20 cellular contexts compared by ENCODE assay signal in genomic region chr10:124665558-124665957, GRCh38.
A peak's percentile ranks its signal among the peaks of the same experiment; 100 is the strongest.
DNase-seq lines count a peak whose midpoint lies in the region; FAIRE-seq and TF ChIP-seq lines count a peak whose summit lies in the region.
"Had no signal": no experiment of that assay in that cellular context is flagged by ENCODE, and none has a peak within 500 bp of the region (broad histone marks: within the 10 kb centered on the region; RNA-seq: fewer than 3 reads in every experiment).

No MANE protein-coding gene starts in this region.

- POLR2A ChIA-PET in CD8-positive, alpha-beta memory T cell (lab: Charles Lee), result no interaction called here

- CTCF ChIA-PET in CD8-positive, alpha-beta memory T cell (lab: Charles Lee), result interaction anchor here (1.1 to 1.9 kb wide), 3 partner anchors 29 to 76 kb away, joined by 3 to 6 read pairs (median 4); no protein-coding TSS in a partner anchor

- no peaks in the 10 kb centered on the region for H3K27me3 Mint-ChIP-seq in CD8-positive, alpha-beta memory T cell
- no peaks in the 10 kb centered on the region for H3K27me3 Mint-ChIP-seq in HFFc6 (ENCODE audit: insufficient read depth)
- H3K27me3 Mint-ChIP-seq: dendritic cell treated with granulocyte-macrophage colony-stimulating factor and Interleukin-4, amounts not matched to agents 40 ng/mL and 50 ng/mL, for 4 days had no signal

- H2AFZ ChIP-seq in osteoblast (ENCODE audit: low read length), result no peak overlapping the region
- H2AFZ ChIP-seq: neural progenitor cell had no signal

- H3K36me3 Mint-ChIP-seq in CD8-positive, alpha-beta memory T cell, result peaks cover 0 to 54% (median 6%) of the 10 kb centered on the region in 3 donors
- H3K36me3 Mint-ChIP-seq in HFFc6 (ENCODE audit: low read depth), result no peaks in the 10 kb centered on the region
- H3K36me3 Mint-ChIP-seq: neural progenitor cell had no signal

- peaks cover 60% of the 10 kb centered on the region for H3K4me1 ChIP-seq in CD8-positive, alpha-beta memory T cell (ENCODE audit: insufficient read depth, low read length)
- H3K4me1 ChIP-seq in osteoblast (ENCODE audit: insufficient read depth, low read length) (peaks cover 5% of the 10 kb centered on the region), BE2C (peaks cover 3% of the 10 kb centered on the region; the same call in 1 of the 2 replicates)
- H3K4me1 ChIP-seq: breast epithelium had no signal

- H3K27me3 ChIP-seq in CD8-positive, alpha-beta memory T cell (ENCODE audit: insufficient read depth, low read length, poor library complexity, severe bottlenecking), result no peaks in the 10 kb centered on the region
- H3K27me3 ChIP-seq in bronchial epithelial cell (ENCODE audit: control insufficient read depth, insufficient read depth, low read length) (no peaks in the 10 kb centered on the region), osteoblast (ENCODE audit: insufficient read depth, low read length) (no peaks in the 10 kb centered on the region), BE2C (no peaks in the 10 kb centered on the region)
- H3K27me3 ChIP-seq: breast epithelium, MG63, neural progenitor cell had no signal

- H3K27ac ChIP-seq in CD8-positive, alpha-beta memory T cell (ENCODE audit: low read depth, low read length), result no peak overlapping the region
- H3K27ac ChIP-seq in osteoblast (ENCODE audit: low read depth, low read length), result peak overlapping the region; percentile 25
- H3K27ac ChIP-seq: breast epithelium, neural progenitor cell had no signal

- no peak overlapping the region for H3K4me2 ChIP-seq in osteoblast (ENCODE audit: insufficient read depth, low read length)
- H3K4me2 ChIP-seq: neural progenitor cell had no signal

- H3K9me3 Mint-ChIP-seq in CD8-positive, alpha-beta memory T cell, result no peaks in the 10 kb centered on the region
- no peaks in the 10 kb centered on the region for H3K9me3 Mint-ChIP-seq in HFFc6
- H3K9me3 Mint-ChIP-seq: activated T-helper 2 cell treated with anti-CD3 and anti-CD28 coated beads, Interferon-gamma antibody, Interleukin-2, Interleukin-4, amounts not matched to agents 10 μg/mL and 5 μg/mL and 100 μg/mL, durations not matched to agents 14 hours and 24 hours and 36 hours; dendritic cell treated with granulocyte-macrophage colony-stimulating factor and Interleukin-4, amounts not matched to agents 40 ng/mL and 50 ng/mL, for 4 days; neural progenitor cell had no signal

- no peak overlapping the region for H3K4me3 ChIP-seq in CD8-positive, alpha-beta memory T cell (ENCODE audit: low read length)
- H3K4me3 ChIP-seq in bronchial epithelial cell (ENCODE audit: low read depth, low read length) (no peak overlapping the region), osteoblast (ENCODE audit: insufficient read depth, low read length) (no peak overlapping the region), BE2C (ENCODE audit: low read depth, low read length) (no peak overlapping the region)
- H3K4me3 ChIP-seq: breast epithelium, MG63, neural progenitor cell had no signal

- no peaks in the 10 kb centered on the region for H3K9me3 ChIP-seq in CD8-positive, alpha-beta memory T cell (ENCODE audit: low read length)
- no peaks in the 10 kb centered on the region for H3K9me3 ChIP-seq in osteoblast (ENCODE audit: low read depth, low read length)
- H3K9me3 ChIP-seq in BE2C, result no peaks in the 10 kb centered on the region
- H3K9me3 ChIP-seq: breast epithelium, MG63 had no signal

- H3K79me2 ChIP-seq in osteoblast (ENCODE audit: insufficient read depth, low read length), result peaks cover 2% of the 10 kb centered on the region

- peak; percentile 72 for FAIRE-seq in bronchial epithelial cell (lab: Jason Lieb, UNC)
- FAIRE-seq: D721Med, GM12891 had no signal

- TF ChIP-seq CTCF in HFFc6 (IDR thresholded peaks at IDR 0.05) (no peak), bronchial epithelial cell (IDR thresholded peaks at IDR 0.05; ENCODE audit: insufficient read depth, low read length, severe bottlenecking) (no peak), osteoblast (IDR thresholded peaks at IDR 0.05; ENCODE audit: extremely low read depth, low read depth, low read length) (no peak), BE2C (IDR thresholded peaks at IDR 0.05; ENCODE audit: low read depth, low read length) (no peak)

- H4K20me1 ChIP-seq in osteoblast (ENCODE audit: insufficient read depth, low read length), result peaks cover 16% of the 10 kb centered on the region

- no peak for DNase-seq in CD8-positive, alpha-beta memory T cell
- peak; percentile 49 for DNase-seq in HFFc6
- DNase-seq in bronchial epithelial cell (ENCODE audit: low read depth), result no peak
- no peak for DNase-seq in osteoblast (ENCODE audit: insufficient read length, low spot score, missing footprints)
- DNase-seq in SW 1271 (lab: John Stamatoyannopoulos, UW), result no peak
- DNase-seq in retina, result no peak
- DNase-seq in BE2C, result no peak
- DNase-seq: activated CD4-positive, CD25-positive, alpha-beta regulatory T cell treated with anti-CD3 and anti-CD28 coated beads, Interleukin-2, amount 50 U/mL, for 72 hours; H7; hypothalamus; MG63; midbrain; NCI-H69; stimulated activated CD4-positive, alpha-beta T cell treated with anti-CD3 and anti-CD28 coated beads, Interleukin-12 subunit alpha, Interleukin-12 subunit beta, amount 100 ng/mL, for 4 hours had no signal

- peaks cover 15% of the 10 kb centered on the region for H3K36me3 ChIP-seq in CD8-positive, alpha-beta memory T cell (ENCODE audit: insufficient read depth, low read length)
- H3K36me3 ChIP-seq in bronchial epithelial cell (ENCODE audit: control insufficient read depth, insufficient read depth, low read length) (peaks cover 7% of the 10 kb centered on the region), osteoblast (ENCODE audit: insufficient read depth, low read length) (no peaks in the 10 kb centered on the region), BE2C (peaks cover 8% of the 10 kb centered on the region)
- H3K36me3 ChIP-seq: breast epithelium, MG63, neural progenitor cell had no signal

- peaks cover 61 to 96% (median 71%) of the 10 kb centered on the region in 3 donors for H3K4me1 Mint-ChIP-seq in CD8-positive, alpha-beta memory T cell
- no peaks in the 10 kb centered on the region for H3K4me1 Mint-ChIP-seq in HFFc6 (ENCODE audit: low read depth)

- peak overlapping the region in 7 of 8 donors; percentile 50 to 89 (median 72) for H3K27ac Mint-ChIP-seq in CD8-positive, alpha-beta memory T cell
- H3K27ac Mint-ChIP-seq in HFFc6, result no peak overlapping the region; the same call in 1 of the 2 replicates
- H3K27ac Mint-ChIP-seq: activated T-helper 2 cell treated with anti-CD3 and anti-CD28 coated beads, Interferon-gamma antibody, Interleukin-2, Interleukin-4, amounts not matched to agents 10 μg/mL and 5 μg/mL and 100 μg/mL, durations not matched to agents 14 hours and 24 hours and 36 hours; dendritic cell treated with granulocyte-macrophage colony-stimulating factor and Interleukin-4, amounts not matched to agents 40 ng/mL and 50 ng/mL, for 4 days; neural progenitor cell had no signal

- peak overlapping the region in 1 of 7 donors; percentile 8 for H3K4me3 Mint-ChIP-seq in CD8-positive, alpha-beta memory T cell
- no peak overlapping the region for H3K4me3 Mint-ChIP-seq in HFFc6
- H3K4me3 Mint-ChIP-seq: dendritic cell treated with granulocyte-macrophage colony-stimulating factor and Interleukin-4, amounts not matched to agents 40 ng/mL and 50 ng/mL, for 4 days; neural progenitor cell had no signal
